In the genomic region with DNA sequence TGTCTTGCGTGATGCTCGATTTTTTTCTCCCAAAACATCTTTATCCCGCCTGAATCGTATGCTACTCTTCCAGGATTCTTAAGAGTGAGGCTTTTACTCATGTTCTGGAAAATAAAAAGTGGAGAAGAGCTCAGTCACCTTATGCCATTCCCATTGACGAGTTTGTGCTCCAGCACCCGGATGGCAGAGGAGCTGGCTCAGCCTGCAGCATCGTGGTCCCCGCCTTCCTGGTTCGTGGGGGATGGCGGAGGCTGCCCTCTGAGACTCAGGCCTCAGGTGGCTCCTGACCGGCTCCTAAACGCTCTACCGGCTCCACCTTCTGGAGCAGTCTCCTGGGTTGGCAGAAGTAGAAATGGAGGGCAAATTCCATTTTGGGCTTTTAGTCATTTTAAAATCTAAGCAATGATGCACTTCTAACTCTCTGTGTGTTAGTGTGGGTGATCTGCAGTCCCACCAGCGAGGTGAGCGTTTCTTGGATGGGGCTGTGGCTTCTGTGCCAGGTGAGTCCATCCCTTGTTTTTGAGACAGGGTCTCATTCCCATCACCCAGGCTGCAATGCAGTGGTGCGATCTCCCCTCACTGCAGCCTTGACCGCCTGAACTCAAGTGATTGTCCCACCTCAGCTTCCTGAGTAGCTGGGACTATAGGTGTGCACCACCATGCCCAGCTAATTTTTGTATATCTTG, we compare ENCODE assay signal across 17 cellular contexts. TPM values are rescaled to one million over a fixed set of nuclear protein-coding genes. Genes with fewer than 3 reads are reported as not detected.
DNase-seq lines count a peak whose midpoint lies in the region; ATAC-seq and TF ChIP-seq lines count a peak whose summit lies in the region.
"Had no signal": no experiment of that assay in that cellular context is flagged by ENCODE, and none has a peak within 500 bp of the region (broad histone marks: within the 10 kb centered on the region; RNA-seq: fewer than 3 reads in every experiment).

No MANE protein-coding gene starts in this region.

- TF ChIP-seq CTCF in stomach (IDR thresholded peaks at IDR 0.05) (no peak), hepatocyte (IDR thresholded peaks at IDR 0.05; ENCODE audit: poor library complexity) (no peak), GM10248 (IDR thresholded peaks at IDR 0.05; ENCODE audit: control extremely low read depth, extremely low read depth, low read depth, missing control alignments) (no peak)

- no peaks in the 10 kb centered on the region for H3K9me3 Mint-ChIP-seq in activated T-cell treated with anti-CD3 and anti-CD28 coated beads, Interleukin-2, amount 50 U/mL, for 4 hours

- H2AFZ ChIP-seq in hepatocyte, result no peak overlapping the region

- H3K4me1 Mint-ChIP-seq in activated T-cell treated with anti-CD3 and anti-CD28 coated beads, Interleukin-2, amount 50 U/mL, for 4 hours (ENCODE audit: low read depth), result peaks cover 5% of the 10 kb centered on the region

- peaks cover 5 to 51% (median 13%) of the 10 kb centered on the region in 4 donors for H3K4me1 ChIP-seq in stomach
- peaks cover 10% of the 10 kb centered on the region for H3K4me1 ChIP-seq in hepatocyte (ENCODE audit: insufficient read depth)

- no peaks in the 10 kb centered on the region for H3K9me2 ChIP-seq in hepatocyte (replicated peaks; ENCODE audit: insufficient read depth)

- H3K36me3 ChIP-seq in SK-N-MC (ENCODE audit: insufficient read depth, low read length) (no peaks in the 10 kb centered on the region), stomach (no peaks in the 10 kb centered on the region), hepatocyte (replicated peaks; ENCODE audit: insufficient read depth, low read depth) (no peaks in the 10 kb centered on the region)

- peak; percentile 1 to 8 for DNase-seq in activated T-cell treated with anti-CD3 and anti-CD28 coated beads, Interleukin-2, amount 50 U/mL, for 48 hours
- DNase-seq in activated T-cell treated with anti-CD3 and anti-CD28 coated beads, Interleukin-2, amount 50 U/mL, for 4 hours, result no peak
- DNase-seq in SK-N-MC (ENCODE audit: low read depth, low spot score), result no peak
- DNase-seq in left lobe of liver (ENCODE audit: low spot score), result peak; percentile 35
- DNase-seq in stomach, result peak; percentile 10
- DNase-seq in NK-92 treated with Interleukin-12 subunit alpha and Interleukin-12 subunit beta, amount 100 ng/mL, for 24 hours (lab: John Stamatoyannopoulos, UW), result no peak
- DNase-seq in hepatocyte (ENCODE audit: low spot score), result no peak
- no peak for DNase-seq in GM10248 (ENCODE audit: extremely low spot score)
- DNase-seq: activated CD4-positive, CD25-positive, alpha-beta regulatory T cell; activated effector memory CD4-positive, alpha-beta T cell treated with anti-CD3 and anti-CD28 coated beads, Interleukin-2, amount 50 U/mL, for 16 hours; mesendoderm; NCI-H82; stimulated activated naive CD4-positive, alpha-beta T cell had no signal

- H3K27me3 Mint-ChIP-seq in activated T-cell treated with anti-CD3 and anti-CD28 coated beads, Interleukin-2, amount 50 U/mL, for 4 hours (ENCODE audit: low read depth), result no peaks in the 10 kb centered on the region
- H3K27me3 Mint-ChIP-seq: IgD-negative memory B cell had no signal

- no peaks in the 10 kb centered on the region for H4K20me1 ChIP-seq in hepatocyte (ENCODE audit: insufficient read depth, poor library complexity, severe bottlenecking)

- no peaks in the 10 kb centered on the region for H3K36me3 Mint-ChIP-seq in activated T-cell treated with anti-CD3 and anti-CD28 coated beads, Interleukin-2, amount 50 U/mL, for 4 hours (ENCODE audit: insufficient read depth)

- CTCF ChIA-PET in GM10248 (lab: Yijun Ruan, JAX), result no interaction called here

- no peak overlapping the region for H3K4me3 Mint-ChIP-seq in activated T-cell treated with anti-CD3 and anti-CD28 coated beads, Interleukin-2, amount 50 U/mL, for 4 hours
- H3K4me3 Mint-ChIP-seq: IgD-negative memory B cell had no signal

- no peak overlapping the region for H3K9ac ChIP-seq in SK-N-MC (ENCODE audit: insufficient read length)

- no peak for ATAC-seq in activated T-cell treated with anti-CD3 and anti-CD28 coated beads, Interleukin-2, amount 50 U/mL, for 4 hours
- no peak for ATAC-seq in left lobe of liver

- intact Hi-C loops in stomach (cut with DNase I; ENCODE audit: low total_unique reads), result no loop called here

- POLR2A ChIA-PET in GM10248 (lab: Yijun Ruan, JAX), result no interaction called here

- H3K79me2 ChIP-seq in hepatocyte, result no peaks in the 10 kb centered on the region

- H3K4me3 ChIP-seq in SK-N-MC (no peak overlapping the region), stomach (no peak overlapping the region), hepatocyte (no peak overlapping the region)
- H3K4me3 ChIP-seq: skin epidermis had no signal

- no peak overlapping the region for H3K4me2 ChIP-seq in hepatocyte

- TF ChIP-seq POLR2A in stomach (IDR thresholded peaks at IDR 0.05), result no peak

- no peak for TF ChIP-seq EP300 in stomach (IDR thresholded peaks at IDR 0.05)

- whole genome bisulfite sequencing in stomach, 5 donors, result 79 to 91% (median 83%) methylated on average over 15 to 17 of the region's 17 CpGs
- 88% methylated on average over 17 of the region's 17 CpGs for WGBS in hepatocyte (ENCODE audit: low lambda C conversion rate, missing lambda C conversion rate)

- no peaks in the 10 kb centered on the region for H3K9me3 ChIP-seq in SK-N-MC (ENCODE audit: low read depth, low read length)
- no peaks in the 10 kb centered on the region for H3K9me3 ChIP-seq in stomach
- no peaks in the 10 kb centered on the region for H3K9me3 ChIP-seq in hepatocyte (ENCODE audit: low read depth)

- H3K27ac ChIP-seq in SK-N-MC, result 0 out of 2 replicates have a peak overlapping the region, but pooled peaks have one; percentile 35
- no peak overlapping the region for H3K27ac ChIP-seq in stomach
- H3K27ac ChIP-seq in hepatocyte, result no peak overlapping the region
- H3K27ac ChIP-seq: skin epidermis had no signal

- peaks cover 0 to 6% (median 0%) of the 10 kb centered on the region in 3 donors for H3K27me3 ChIP-seq in stomach
- no peaks in the 10 kb centered on the region for H3K27me3 ChIP-seq in hepatocyte

RNA-seq across cellular contexts. Expression of gene RTP5, which starts 27.8 kb away (rescaled TPM):
- under 1 TPM; 0.13 to 0.14 (median 0.13) TPM for total RNA-seq in activated T-cell treated with anti-CD3 and anti-CD28 coated beads, Interleukin-2, amount 50 U/mL, for 4 hours
- total RNA-seq in left lobe of liver, result not detected
- under 1 TPM in 1 of 5 donors, not detected in 4; 0.43 TPM for total RNA-seq in stomach
- under 1 TPM in 1 of 3 donors, not detected in 2; 0.10 TPM for polyA plus RNA-seq in stomach
- not detected in 2 replicates for total RNA-seq in hepatocyte
- not detected in 2 replicates for polyA plus RNA-seq in hepatocyte
- total RNA-seq: dermis microvascular lymphatic vessel endothelial cell, glomerular endothelial cell had no signal
- polyA plus RNA-seq: IgD-negative memory B cell had no signal

RNA-seq across cellular contexts. Expression of gene PDCD1, which starts 38.7 kb away (rescaled TPM):
- total RNA-seq in activated T-cell treated with anti-CD3 and anti-CD28 coated beads, Interleukin-2, amount 50 U/mL, for 4 hours, result 100 to 1,000 TPM in 1 of 3 donors, 10 to 100 TPM in 2; 60.5 to 102 (median 77.3) TPM
- total RNA-seq in left lobe of liver, result 0.18 TPM
- total RNA-seq in stomach, result 1 to 10 TPM in 1 of 5 donors, under 1 TPM in 1, not detected in 3; 0.18 to 2.2 TPM
- polyA plus RNA-seq in stomach, result under 1 TPM; 0.31 to 0.76 (median 0.60) TPM
- total RNA-seq in hepatocyte, result not detected in 2 replicates
- 0.44 and 0.84 TPM in 2 replicates for polyA plus RNA-seq in hepatocyte
- total RNA-seq: dermis microvascular lymphatic vessel endothelial cell, glomerular endothelial cell had no signal

Comparison
In these comparisons a context has a peak if more than half of its experiments do, and no peak if none do; other contexts are left out.
1. DNase-seq: peak in activated T-cell treated with anti-CD3 and anti-CD28 coated beads, Interleukin-2, amount 50 U/mL, for 48 hours (2 of 2), left lobe of liver (single experiment) and stomach (single experiment); none in activated T-cell treated with anti-CD3 and anti-CD28 coated beads, Interleukin-2, amount 50 U/mL, for 4 hours (single experiment), SK-N-MC (single experiment), NK-92 treated with Interleukin-12 subunit alpha and Interleukin-12 subunit beta, amount 100 ng/mL, for 24 hours (single experiment), hepatocyte (single experiment) and GM10248 (single experiment).
2. RNA of gene PDCD1, which starts 38.7 kb away (total RNA-seq): 60.5 to 102 TPM in activated T-cell treated with anti-CD3 and anti-CD28 coated beads, Interleukin-2, amount 50 U/mL, for 4 hours; 0.18 TPM in left lobe of liver (single experiment), 0.18 to 2.2 TPM in stomach and not detected in hepatocyte; every median in the first group is over 10 times any median in the second.